Comparison of ENCODE assay signal across 2 cellular contexts in the genomic region with DNA sequence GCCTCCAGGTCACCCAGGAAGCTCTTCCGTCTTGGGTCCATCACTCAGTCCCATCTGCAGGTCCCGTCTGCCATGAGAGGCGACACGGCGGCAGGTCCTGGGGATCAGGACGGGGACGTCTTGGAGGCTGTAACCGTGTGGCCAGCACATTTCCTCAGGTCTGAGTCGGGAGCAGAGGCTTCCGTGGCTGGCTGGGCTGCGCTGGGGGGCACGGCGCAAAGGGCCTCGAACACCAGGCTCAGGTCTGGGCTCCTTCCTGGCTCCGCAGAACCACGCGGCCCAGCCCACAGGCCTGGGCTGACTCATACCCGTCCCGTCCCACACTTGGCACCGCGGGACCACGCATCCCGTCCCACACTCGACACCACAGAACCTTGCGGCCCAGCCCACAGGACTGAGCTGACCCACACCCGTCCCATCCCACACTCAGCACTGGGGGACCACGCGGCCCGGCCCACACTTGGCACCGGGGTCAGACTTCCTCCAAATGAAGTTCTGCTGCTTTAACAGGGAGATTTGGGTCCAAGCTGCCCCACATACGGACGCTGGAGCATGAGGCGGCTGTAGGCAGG.
TF ChIP-seq lines count a peak whose summit lies in the region.

No MANE protein-coding gene starts in this region.

TF ChIP-seq in WTC11, 78 proteins besides CTCF, POLR2A, EP300 and RAD21:
- TF ChIP-seq, protein P1, sequence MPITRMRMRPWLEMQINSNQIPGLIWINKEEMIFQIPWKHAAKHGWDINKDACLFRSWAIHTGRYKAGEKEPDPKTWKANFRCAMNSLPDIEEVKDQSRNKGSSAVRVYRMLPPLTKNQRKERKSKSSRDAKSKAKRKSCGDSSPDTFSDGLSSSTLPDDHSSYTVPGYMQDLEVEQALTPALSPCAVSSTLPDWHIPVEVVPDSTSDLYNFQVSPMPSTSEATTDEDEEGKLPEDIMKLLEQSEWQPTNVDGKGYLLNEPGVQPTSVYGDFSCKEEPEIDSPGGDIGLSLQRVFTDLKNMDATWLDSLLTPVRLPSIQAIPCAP (CRISPR knock-in tag; IDR thresholded peaks at IDR 0.05), result no peak
- TF ChIP-seq FOXP1 (CRISPR knock-in tag; IDR thresholded peaks at IDR 0.05; ENCODE audit: borderline replicate concordance), result 0 out of 2 replicates have a peak, but pooled peaks have one; percentile 33
- TF ChIP-seq, protein P2, sequence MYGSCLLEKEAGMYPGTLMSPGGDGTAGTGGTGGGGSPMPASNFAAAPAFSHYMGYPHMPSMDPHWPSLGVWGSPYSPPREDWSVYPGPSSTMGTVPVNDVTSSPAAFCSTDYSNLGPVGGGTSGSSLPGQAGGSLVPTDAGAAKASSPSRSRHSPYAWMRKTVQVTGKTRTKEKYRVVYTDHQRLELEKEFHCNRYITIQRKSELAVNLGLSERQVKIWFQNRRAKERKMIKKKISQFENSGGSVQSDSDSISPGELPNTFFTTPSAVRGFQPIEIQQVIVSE (CRISPR knock-in tag; IDR thresholded peaks at IDR 0.05; ENCODE audit: borderline replicate concordance), result no peak
- TF ChIP-seq, protein P3, sequence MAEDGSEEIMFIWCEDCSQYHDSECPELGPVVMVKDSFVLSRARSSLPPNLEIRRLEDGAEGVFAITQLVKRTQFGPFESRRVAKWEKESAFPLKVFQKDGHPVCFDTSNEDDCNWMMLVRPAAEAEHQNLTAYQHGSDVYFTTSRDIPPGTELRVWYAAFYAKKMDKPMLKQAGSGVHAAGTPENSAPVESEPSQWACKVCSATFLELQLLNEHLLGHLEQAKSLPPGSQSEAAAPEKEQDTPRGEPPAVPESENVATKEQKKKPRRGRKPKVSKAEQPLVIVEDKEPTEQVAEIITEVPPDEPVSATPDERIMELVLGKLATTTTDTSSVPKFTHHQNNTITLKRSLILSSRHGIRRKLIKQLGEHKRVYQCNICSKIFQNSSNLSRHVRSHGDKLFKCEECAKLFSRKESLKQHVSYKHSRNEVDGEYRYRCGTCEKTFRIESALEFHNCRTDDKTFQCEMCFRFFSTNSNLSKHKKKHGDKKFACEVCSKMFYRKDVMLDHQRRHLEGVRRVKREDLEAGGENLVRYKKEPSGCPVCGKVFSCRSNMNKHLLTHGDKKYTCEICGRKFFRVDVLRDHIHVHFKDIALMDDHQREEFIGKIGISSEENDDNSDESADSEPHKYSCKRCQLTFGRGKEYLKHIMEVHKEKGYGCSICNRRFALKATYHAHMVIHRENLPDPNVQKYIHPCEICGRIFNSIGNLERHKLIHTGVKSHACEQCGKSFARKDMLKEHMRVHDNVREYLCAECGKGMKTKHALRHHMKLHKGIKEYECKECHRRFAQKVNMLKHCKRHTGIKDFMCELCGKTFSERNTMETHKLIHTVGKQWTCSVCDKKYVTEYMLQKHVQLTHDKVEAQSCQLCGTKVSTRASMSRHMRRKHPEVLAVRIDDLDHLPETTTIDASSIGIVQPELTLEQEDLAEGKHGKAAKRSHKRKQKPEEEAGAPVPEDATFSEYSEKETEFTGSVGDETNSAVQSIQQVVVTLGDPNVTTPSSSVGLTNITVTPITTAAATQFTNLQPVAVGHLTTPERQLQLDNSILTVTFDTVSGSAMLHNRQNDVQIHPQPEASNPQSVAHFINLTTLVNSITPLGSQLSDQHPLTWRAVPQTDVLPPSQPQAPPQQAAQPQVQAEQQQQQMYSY (CRISPR knock-in tag; IDR thresholded peaks at IDR 0.05), result no peak

TF ChIP-seq in H1, 55 proteins besides CTCF, POLR2A, EP300 and RAD21:
- TF ChIP-seq TCF12 (IDR thresholded peaks at IDR 0.05; ENCODE audit: low read depth, low read length) (no peak), NRF1 (IDR thresholded peaks at IDR 0.05; ENCODE audit: low read depth, low read length) (no peak), KDM1A (IDR thresholded peaks at IDR 0.05; ENCODE audit: borderline replicate concordance, low read length) (no peak), SUZ12 (IDR thresholded peaks at IDR 0.05; ENCODE audit: low read length) (no peak), FOSL1 (IDR thresholded peaks at IDR 0.05; ENCODE audit: insufficient read depth, low read depth, low read length) (no peak), JUND (IDR thresholded peaks at IDR 0.05; ENCODE audit: low read length) (no peak), PHF8 (conservative IDR thresholded peaks at IDR 0.05; ENCODE audit: low read depth, low read length) (no peak), HDAC6 (IDR thresholded peaks at IDR 0.05; ENCODE audit: low read depth, low read length) (no peak), CBX8 (IDR thresholded peaks at IDR 0.05; ENCODE audit: borderline replicate concordance, low read depth, low read length) (no peak)
- TF ChIP-seq, protein P4, sequence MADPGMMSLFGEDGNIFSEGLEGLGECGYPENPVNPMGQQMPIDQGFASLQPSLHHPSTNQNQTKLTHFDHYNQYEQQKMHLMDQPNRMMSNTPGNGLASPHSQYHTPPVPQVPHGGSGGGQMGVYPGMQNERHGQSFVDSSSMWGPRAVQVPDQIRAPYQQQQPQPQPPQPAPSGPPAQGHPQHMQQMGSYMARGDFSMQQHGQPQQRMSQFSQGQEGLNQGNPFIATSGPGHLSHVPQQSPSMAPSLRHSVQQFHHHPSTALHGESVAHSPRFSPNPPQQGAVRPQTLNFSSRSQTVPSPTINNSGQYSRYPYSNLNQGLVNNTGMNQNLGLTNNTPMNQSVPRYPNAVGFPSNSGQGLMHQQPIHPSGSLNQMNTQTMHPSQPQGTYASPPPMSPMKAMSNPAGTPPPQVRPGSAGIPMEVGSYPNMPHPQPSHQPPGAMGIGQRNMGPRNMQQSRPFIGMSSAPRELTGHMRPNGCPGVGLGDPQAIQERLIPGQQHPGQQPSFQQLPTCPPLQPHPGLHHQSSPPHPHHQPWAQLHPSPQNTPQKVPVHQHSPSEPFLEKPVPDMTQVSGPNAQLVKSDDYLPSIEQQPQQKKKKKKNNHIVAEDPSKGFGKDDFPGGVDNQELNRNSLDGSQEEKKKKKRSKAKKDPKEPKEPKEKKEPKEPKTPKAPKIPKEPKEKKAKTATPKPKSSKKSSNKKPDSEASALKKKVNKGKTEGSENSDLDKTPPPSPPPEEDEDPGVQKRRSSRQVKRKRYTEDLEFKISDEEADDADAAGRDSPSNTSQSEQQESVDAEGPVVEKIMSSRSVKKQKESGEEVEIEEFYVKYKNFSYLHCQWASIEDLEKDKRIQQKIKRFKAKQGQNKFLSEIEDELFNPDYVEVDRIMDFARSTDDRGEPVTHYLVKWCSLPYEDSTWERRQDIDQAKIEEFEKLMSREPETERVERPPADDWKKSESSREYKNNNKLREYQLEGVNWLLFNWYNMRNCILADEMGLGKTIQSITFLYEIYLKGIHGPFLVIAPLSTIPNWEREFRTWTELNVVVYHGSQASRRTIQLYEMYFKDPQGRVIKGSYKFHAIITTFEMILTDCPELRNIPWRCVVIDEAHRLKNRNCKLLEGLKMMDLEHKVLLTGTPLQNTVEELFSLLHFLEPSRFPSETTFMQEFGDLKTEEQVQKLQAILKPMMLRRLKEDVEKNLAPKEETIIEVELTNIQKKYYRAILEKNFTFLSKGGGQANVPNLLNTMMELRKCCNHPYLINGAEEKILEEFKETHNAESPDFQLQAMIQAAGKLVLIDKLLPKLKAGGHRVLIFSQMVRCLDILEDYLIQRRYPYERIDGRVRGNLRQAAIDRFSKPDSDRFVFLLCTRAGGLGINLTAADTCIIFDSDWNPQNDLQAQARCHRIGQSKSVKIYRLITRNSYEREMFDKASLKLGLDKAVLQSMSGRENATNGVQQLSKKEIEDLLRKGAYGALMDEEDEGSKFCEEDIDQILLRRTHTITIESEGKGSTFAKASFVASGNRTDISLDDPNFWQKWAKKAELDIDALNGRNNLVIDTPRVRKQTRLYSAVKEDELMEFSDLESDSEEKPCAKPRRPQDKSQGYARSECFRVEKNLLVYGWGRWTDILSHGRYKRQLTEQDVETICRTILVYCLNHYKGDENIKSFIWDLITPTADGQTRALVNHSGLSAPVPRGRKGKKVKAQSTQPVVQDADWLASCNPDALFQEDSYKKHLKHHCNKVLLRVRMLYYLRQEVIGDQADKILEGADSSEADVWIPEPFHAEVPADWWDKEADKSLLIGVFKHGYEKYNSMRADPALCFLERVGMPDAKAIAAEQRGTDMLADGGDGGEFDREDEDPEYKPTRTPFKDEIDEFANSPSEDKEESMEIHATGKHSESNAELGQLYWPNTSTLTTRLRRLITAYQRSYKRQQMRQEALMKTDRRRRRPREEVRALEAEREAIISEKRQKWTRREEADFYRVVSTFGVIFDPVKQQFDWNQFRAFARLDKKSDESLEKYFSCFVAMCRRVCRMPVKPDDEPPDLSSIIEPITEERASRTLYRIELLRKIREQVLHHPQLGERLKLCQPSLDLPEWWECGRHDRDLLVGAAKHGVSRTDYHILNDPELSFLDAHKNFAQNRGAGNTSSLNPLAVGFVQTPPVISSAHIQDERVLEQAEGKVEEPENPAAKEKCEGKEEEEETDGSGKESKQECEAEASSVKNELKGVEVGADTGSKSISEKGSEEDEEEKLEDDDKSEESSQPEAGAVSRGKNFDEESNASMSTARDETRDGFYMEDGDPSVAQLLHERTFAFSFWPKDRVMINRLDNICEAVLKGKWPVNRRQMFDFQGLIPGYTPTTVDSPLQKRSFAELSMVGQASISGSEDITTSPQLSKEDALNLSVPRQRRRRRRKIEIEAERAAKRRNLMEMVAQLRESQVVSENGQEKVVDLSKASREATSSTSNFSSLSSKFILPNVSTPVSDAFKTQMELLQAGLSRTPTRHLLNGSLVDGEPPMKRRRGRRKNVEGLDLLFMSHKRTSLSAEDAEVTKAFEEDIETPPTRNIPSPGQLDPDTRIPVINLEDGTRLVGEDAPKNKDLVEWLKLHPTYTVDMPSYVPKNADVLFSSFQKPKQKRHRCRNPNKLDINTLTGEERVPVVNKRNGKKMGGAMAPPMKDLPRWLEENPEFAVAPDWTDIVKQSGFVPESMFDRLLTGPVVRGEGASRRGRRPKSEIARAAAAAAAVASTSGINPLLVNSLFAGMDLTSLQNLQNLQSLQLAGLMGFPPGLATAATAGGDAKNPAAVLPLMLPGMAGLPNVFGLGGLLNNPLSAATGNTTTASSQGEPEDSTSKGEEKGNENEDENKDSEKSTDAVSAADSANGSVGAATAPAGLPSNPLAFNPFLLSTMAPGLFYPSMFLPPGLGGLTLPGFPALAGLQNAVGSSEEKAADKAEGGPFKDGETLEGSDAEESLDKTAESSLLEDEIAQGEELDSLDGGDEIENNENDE (IDR thresholded peaks at IDR 0.05; ENCODE audit: insufficient replicate concordance, low read length), result no peak
- TF ChIP-seq, protein P5, sequence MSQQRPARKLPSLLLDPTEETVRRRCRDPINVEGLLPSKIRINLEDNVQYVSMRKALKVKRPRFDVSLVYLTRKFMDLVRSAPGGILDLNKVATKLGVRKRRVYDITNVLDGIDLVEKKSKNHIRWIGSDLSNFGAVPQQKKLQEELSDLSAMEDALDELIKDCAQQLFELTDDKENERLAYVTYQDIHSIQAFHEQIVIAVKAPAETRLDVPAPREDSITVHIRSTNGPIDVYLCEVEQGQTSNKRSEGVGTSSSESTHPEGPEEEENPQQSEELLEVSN (IDR thresholded peaks at IDR 0.05), result no peak
- TF ChIP-seq, protein P6, sequence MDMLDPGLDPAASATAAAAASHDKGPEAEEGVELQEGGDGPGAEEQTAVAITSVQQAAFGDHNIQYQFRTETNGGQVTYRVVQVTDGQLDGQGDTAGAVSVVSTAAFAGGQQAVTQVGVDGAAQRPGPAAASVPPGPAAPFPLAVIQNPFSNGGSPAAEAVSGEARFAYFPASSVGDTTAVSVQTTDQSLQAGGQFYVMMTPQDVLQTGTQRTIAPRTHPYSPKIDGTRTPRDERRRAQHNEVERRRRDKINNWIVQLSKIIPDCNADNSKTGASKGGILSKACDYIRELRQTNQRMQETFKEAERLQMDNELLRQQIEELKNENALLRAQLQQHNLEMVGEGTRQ (IDR thresholded peaks at IDR 0.05; ENCODE audit: low read length), result no peak
TF ChIP-seq in H1: peak in this region for 0.
